7 cellular contexts compared by ENCODE assay signal in genomic region chr11:69801513-69802335, GRCh38. TPM values are rescaled to one million over a fixed set of nuclear protein-coding genes. Genes with fewer than 3 reads are reported as not detected.
A peak's percentile ranks its signal among the peaks of the same experiment; 100 is the strongest.
DNase-seq lines count a peak whose midpoint lies in the region; ATAC-seq and TF ChIP-seq lines count a peak whose summit lies in the region.

No MANE protein-coding gene starts in this region.

- no peaks in the 10 kb centered on the region for H3K79me2 ChIP-seq in mammary epithelial cell (ENCODE audit: insufficient read depth, low read length)

- BruUV-seq in mammary epithelial cell (replicated peaks; lab: Mats Ljungman, UMichigan): no TSS peak

- H3K27me3 Mint-ChIP-seq in nephron (ENCODE audit: low read depth): peaks cover 18% of the 10 kb centered on the region

- no peaks in the 10 kb centered on the region for H3K9me3 ChIP-seq in mammary epithelial cell (replicated peaks; ENCODE audit: insufficient read depth, low read length)

- H3K4me3 ChIP-seq in GM12875 (ENCODE audit: low read depth, low read length) (no peak overlapping the region), mammary epithelial cell (replicated peaks in 1 of 3; ENCODE audit: insufficient read depth in 1 of 3, low read depth in 2 of 3, low read length in 3 of 3) (no peak overlapping the region)

- no peak overlapping the region for H3K4me3 Mint-ChIP-seq in nephron

- DNase-seq in OCI-M1 (lab: John Stamatoyannopoulos, UW) (peak; percentile 66), mammary epithelial cell (no peak), mesenteric fat pad (ENCODE audit: low spot score) (no peak), GDM1 (lab: John Stamatoyannopoulos, UW) (no peak)

- WGBS in mammary epithelial cell (ENCODE audit: low coverage, missing lambda C conversion rate): 34% methylated on average over 14 of the region's 15 CpGs

- no peak overlapping the region for H3K4me2 ChIP-seq in mammary epithelial cell (ENCODE audit: insufficient read depth, low read depth, low read length)

- in situ Hi-C loops in mammary epithelial cell (cut with MboI; ENCODE audit: low sequenced_read_pairs in 2 of 2): no loop called here

- peaks cover 3% of the 10 kb centered on the region for H3K9me3 Mint-ChIP-seq in nephron

- H3K4me1 Mint-ChIP-seq in nephron: no peaks in the 10 kb centered on the region

- ATAC-seq in GM21529 (IDR thresholded peaks at IDR 0.05; ENCODE audit: unreplicated experiment): no peak

- H2AFZ ChIP-seq in mammary epithelial cell (ENCODE audit: low read depth, low read length): no peak overlapping the region

- dilution Hi-C loops in mammary epithelial cell (cut with HindIII; ENCODE audit: low sequenced_read_pairs): loop anchor here (5.0 to 10.0 kb wide), 3 partner anchors 63 to 101 kb away; no protein-coding TSS in a partner anchor

- H3K4me1 ChIP-seq in mammary epithelial cell (ENCODE audit: insufficient read depth, low read length): no peaks in the 10 kb centered on the region

- H4K20me1 ChIP-seq in mammary epithelial cell (ENCODE audit: insufficient read depth, low read length): no peaks in the 10 kb centered on the region

- no peaks in the 10 kb centered on the region for H3K36me3 Mint-ChIP-seq in nephron (ENCODE audit: low read depth)

- no peak overlapping the region for H3K9ac ChIP-seq in mammary epithelial cell (ENCODE audit: insufficient read depth, low read length)

- H3K36me3 ChIP-seq in mammary epithelial cell (ENCODE audit: insufficient read depth, low read length): no peaks in the 10 kb centered on the region

- H3K27me3 ChIP-seq in mammary epithelial cell (ENCODE audit: insufficient read depth, low read length): no peaks in the 10 kb centered on the region

- intact Hi-C loops in mammary epithelial cell (cut with micrococcal nuclease): loop anchor here (1.0 to 2.0 kb wide), 2 partner anchors 97 to 115 kb away; partner anchors contain the start of gene FGF19

- CTCF ChIA-PET in mammary epithelial cell (lab: Charles Lee; ENCODE audit: low non-redundant PET): no interaction called here

- peak; percentile 86 for TF ChIP-seq CTCF in GM12875 (IDR thresholded peaks at IDR 0.05; ENCODE audit: borderline replicate concordance, insufficient read depth, low read depth, low read length)
- TF ChIP-seq CTCF in mammary epithelial cell (conservative IDR thresholded peaks at IDR 0.05 in 1 of 2, IDR thresholded peaks at IDR 0.05 in 1 of 2; ENCODE audit: extremely low read depth in 1 of 2, insufficient read depth in 1 of 2, low read depth in 1 of 2, low read length in 2 of 2): peak; percentile 67 to 84
- TF ChIP-seq CTCF in nephron (IDR thresholded peaks at IDR 0.05; ENCODE audit: unreplicated experiment in 3 of 3): peak; percentile 65 to 81 (median 65)

- H3K27ac Mint-ChIP-seq in nephron: no peak overlapping the region

- no peak overlapping the region for H3K27ac ChIP-seq in mammary epithelial cell (ENCODE audit: insufficient read depth, low read depth, low read length)

RNA-seq across cellular contexts. Expression of gene FGF3, which starts 17.5 kb away (rescaled TPM):
- total RNA-seq in mammary epithelial cell (not detected), mesenteric fat pad (not detected)
- polyA plus RNA-seq in mammary epithelial cell: not detected
- polyA minus RNA-seq in mammary epithelial cell: not detected

RNA-seq across cellular contexts. Expression of gene FGF4, which starts 26.6 kb away (rescaled TPM):
- total RNA-seq in mammary epithelial cell: not detected
- polyA plus RNA-seq in mammary epithelial cell: not detected
- not detected for polyA minus RNA-seq in mammary epithelial cell
- not detected for total RNA-seq in mesenteric fat pad
